ENCODE assay signal across 22 cellular contexts in genomic region chr2:165594231-165594934, GRCh38.
A peak's percentile ranks its signal among the peaks of the same experiment; 100 is the strongest.
DNase-seq lines count a peak whose midpoint lies in the region; ATAC-seq and TF ChIP-seq lines count a peak whose summit lies in the region.
"Had no signal": no experiment of that assay in that cellular context is flagged by ENCODE, and none has a peak within 500 bp of the region (broad histone marks: within the 10 kb centered on the region; RNA-seq: fewer than 3 reads in every experiment).

No MANE protein-coding gene starts in this region.

- H3K27ac ChIP-seq in thyroid gland, result peak overlapping the region; percentile 21 to 25 (median 25)
- H3K27ac ChIP-seq: transverse colon had no signal

- H3K79me2 ChIP-seq in Loucy (ENCODE audit: insufficient read depth, low read length), result no peaks in the 10 kb centered on the region

- peaks cover 4% of the 10 kb centered on the region; the same call in 1 of the 2 replicates for H3K9me3 ChIP-seq in Loucy (ENCODE audit: insufficient read depth, low read depth, low read length)
- H3K9me3 ChIP-seq in thyroid gland, result no peaks in the 10 kb centered on the region
- H3K9me3 ChIP-seq: MG63, transverse colon had no signal

- H3K4me2 ChIP-seq in Loucy (ENCODE audit: low read depth, low read length, poor library complexity, severe bottlenecking), result peak overlapping the region; percentile 37

- no peaks in the 10 kb centered on the region; the same call in 1 of the 2 replicates for H3F3A ChIP-seq in Loucy (ENCODE audit: low read depth)

- no peak for DNase-seq in thyroid gland
- DNase-seq in NCI-H187 treated with DMSO at 0.1 percent for 48 hours (lab: John Stamatoyannopoulos, UW), result no peak
- DNase-seq: activated CD4-positive, alpha-beta T cell treated with anti-CD3 and anti-CD28 coated beads for 1 hour; activated naive CD8-positive, alpha-beta T cell treated with anti-CD3 and anti-CD28 coated beads, Interleukin-2, amount 10 ng/mL, durations not matched to agents 7 days and 5 days; COR-L47; endodermal cell; H7; left colon; MG63; NCI-H146; RPMI8226; stimulated activated CD4-positive, alpha-beta T cell treated with anti-CD3 and anti-CD28 coated beads, Interleukin-1b, Interleukin-23, amount 100 ng/mL, for 48 hours; stimulated activated naive CD4-positive, alpha-beta T cell treated with Interleukin-2 at 50 U/mL for 16 hours; T-helper 9 cell; transverse colon had no signal

- 85 to 90% methylated on average over 1 of the region's 1 CpG for WGBS in thyroid gland, 2 donors

- peak overlapping the region; percentile 31 for H3K4me3 ChIP-seq in Loucy (ENCODE audit: low read length, poor library complexity, severe bottlenecking)
- no peak overlapping the region for H3K4me3 ChIP-seq in thyroid gland (replicated peaks in 1 of 3)
- H3K4me3 ChIP-seq: MG63, transverse colon had no signal

- H3K9me2 ChIP-seq in Loucy (replicated peaks; ENCODE audit: low read depth, low read length), result no peaks in the 10 kb centered on the region

- peak; percentile 48 for ATAC-seq in GM18517 (IDR thresholded peaks at IDR 0.05; ENCODE audit: unreplicated experiment)
- peak; percentile 44 for ATAC-seq in GM21526 (IDR thresholded peaks at IDR 0.05; ENCODE audit: low FRiP score, unreplicated experiment)
- ATAC-seq in HG03108 (IDR thresholded peaks at IDR 0.05; ENCODE audit: unreplicated experiment), result no peak
- ATAC-seq in HG03354 (IDR thresholded peaks at IDR 0.05; ENCODE audit: poor library complexity, severe bottlenecking, unreplicated experiment), result no peak
- ATAC-seq: left colon; natural killer cell treated with Interleukin-12 subunit alpha and Interleukin-12 subunit beta and Interleukin-15 and Interleukin-18, amount 100 ng/mL, for 72 hours; SK-N-SH treated with all-trans-retinoic acid at 6 μM for 48 hours had no signal

- H3K36me3 ChIP-seq in Loucy (ENCODE audit: insufficient read depth, low read length), result no peaks in the 10 kb centered on the region
- no peaks in the 10 kb centered on the region for H3K36me3 ChIP-seq in thyroid gland
- H3K36me3 ChIP-seq: MG63, transverse colon had no signal

- no peak for TF ChIP-seq POLR2A in thyroid gland (IDR thresholded peaks at IDR 0.05)

- peak overlapping the region; percentile 37; the same call in 1 of the 2 replicates for H2AFZ ChIP-seq in Loucy (ENCODE audit: low read length)

- H3K27me3 ChIP-seq in Loucy (ENCODE audit: insufficient read depth, low read length, poor library complexity, severe bottlenecking), result no peaks in the 10 kb centered on the region
- H3K27me3 ChIP-seq in thyroid gland, result no peaks in the 10 kb centered on the region
- H3K27me3 ChIP-seq: MG63, transverse colon had no signal

- TF ChIP-seq CTCF in Loucy (conservative IDR thresholded peaks at IDR 0.05; ENCODE audit: low read length), result no peak
- TF ChIP-seq CTCF in thyroid gland (IDR thresholded peaks at IDR 0.05), result no peak

- intact Hi-C loops in thyroid gland (cut with DNase I), result no loop called here

- no peak overlapping the region for H3K9ac ChIP-seq in Loucy (ENCODE audit: low read depth, low read length, poor library complexity, severe bottlenecking)

- no peaks in the 10 kb centered on the region for H4K20me1 ChIP-seq in Loucy (ENCODE audit: insufficient read depth, low read length, poor library complexity, severe bottlenecking)

- H3K4me1 ChIP-seq in Loucy (ENCODE audit: insufficient read depth, low read length, poor library complexity, severe bottlenecking) (peaks cover 15% of the 10 kb centered on the region), thyroid gland (peaks cover 6 to 8% of the 10 kb centered on the region in 2 donors)
- H3K4me1 ChIP-seq: transverse colon had no signal

Comparison
In these comparisons a context has a peak if more than half of its experiments do, and no peak if none do; other contexts are left out.
1. ATAC-seq: peak in GM18517 (single experiment) and GM21526 (single experiment); none in HG03108 (single experiment) and HG03354 (single experiment).